ENCODE assay signal across 12 cellular contexts in genomic region chr5:139446956-139447779, GRCh38. TPM values are rescaled to one million over a fixed set of nuclear protein-coding genes. Genes with fewer than 3 reads are reported as not detected.
DNase-seq lines count a peak whose midpoint lies in the region; ATAC-seq and TF ChIP-seq lines count a peak whose summit lies in the region.
"Had no signal": no experiment of that assay in that cellular context is flagged by ENCODE, and none has a peak within 500 bp of the region (broad histone marks: within the 10 kb centered on the region; RNA-seq: fewer than 3 reads in every experiment).

No MANE protein-coding gene starts in this region.

- H3K9ac ChIP-seq in mammary epithelial cell (ENCODE audit: insufficient read depth, low read length), result no peak overlapping the region

- CTCF ChIA-PET in mammary epithelial cell (lab: Charles Lee; ENCODE audit: low non-redundant PET), result interaction anchor here (0.6 kb wide), 1 partner anchor 526 kb away, joined by 3 read pairs; no protein-coding TSS in a partner anchor

- peak overlapping the region; percentile 78 for H3K27ac ChIP-seq in mammary epithelial cell (ENCODE audit: insufficient read depth, low read depth, low read length)
- no peak overlapping the region for H3K27ac ChIP-seq in breast epithelium
- H3K27ac ChIP-seq in body of pancreas, result no peak overlapping the region

- H3K9me3 Mint-ChIP-seq in activated T-helper 17 cell treated with anti-CD3 and anti-CD28 coated beads, Interleukin-2, amount 50 U/mL, for 72 hours, result no peaks in the 10 kb centered on the region

- H2AFZ ChIP-seq in mammary epithelial cell (ENCODE audit: low read depth, low read length), result peak overlapping the region; percentile 45

- no peak for TF ChIP-seq POLR2A in breast epithelium (IDR thresholded peaks at IDR 0.05)
- no peak for TF ChIP-seq POLR2A in body of pancreas (IDR thresholded peaks at IDR 0.05)

- TF ChIP-seq CTCF in mammary epithelial cell (conservative IDR thresholded peaks at IDR 0.05 in 1 of 2, IDR thresholded peaks at IDR 0.05 in 1 of 2; ENCODE audit: extremely low read depth in 1 of 2, insufficient read depth in 1 of 2, low read depth in 1 of 2, low read length in 2 of 2), result no peak
- no peak for TF ChIP-seq CTCF in breast epithelium (IDR thresholded peaks at IDR 0.05)
- no peak for TF ChIP-seq CTCF in body of pancreas (IDR thresholded peaks at IDR 0.05)

- H3K4me2 ChIP-seq in mammary epithelial cell (ENCODE audit: insufficient read depth, low read depth, low read length), result peak overlapping the region; percentile 31

- no peaks in the 10 kb centered on the region for H3K36me3 ChIP-seq in mammary epithelial cell (ENCODE audit: insufficient read depth, low read length)
- H3K36me3 ChIP-seq in breast epithelium, result no peaks in the 10 kb centered on the region
- no peaks in the 10 kb centered on the region for H3K36me3 ChIP-seq in body of pancreas (replicated peaks in 1 of 2; ENCODE audit: insufficient read depth in 1 of 2, low read depth in 2 of 2)

- peak overlapping the region; percentile 79 for H3K4me3 Mint-ChIP-seq in activated T-helper 17 cell treated with anti-CD3 and anti-CD28 coated beads, Interleukin-2, amount 50 U/mL, for 72 hours

- 89% methylated on average over 5 of the region's 5 CpGs for WGBS in mammary epithelial cell (ENCODE audit: low coverage, missing lambda C conversion rate)
- WGBS in body of pancreas, 2 donors, result 75 to 86% methylated on average over 5 of the region's 5 CpGs

- H3K27ac Mint-ChIP-seq in activated T-helper 17 cell treated with anti-CD3 and anti-CD28 coated beads, Interleukin-2, amount 50 U/mL, for 72 hours, result peak overlapping the region; percentile 98

- H3K4me1 ChIP-seq in mammary epithelial cell (ENCODE audit: insufficient read depth, low read length) (peaks cover 41% of the 10 kb centered on the region), breast epithelium (no peaks in the 10 kb centered on the region), body of pancreas (no peaks in the 10 kb centered on the region)

- dilution Hi-C loops in mammary epithelial cell (cut with HindIII; ENCODE audit: low sequenced_read_pairs), result no loop called here

- H3K4me1 Mint-ChIP-seq in activated T-helper 17 cell treated with anti-CD3 and anti-CD28 coated beads, Interleukin-2, amount 50 U/mL, for 72 hours, result peaks cover 30% of the 10 kb centered on the region

- peak; percentile 75 for ATAC-seq in HG02798 (IDR thresholded peaks at IDR 0.05; ENCODE audit: poor library complexity, unreplicated experiment)
- ATAC-seq in activated T-helper 17 cell treated with anti-CD3 and anti-CD28 coated beads, Interleukin-2, amount 50 U/mL, for 72 hours (replicated peaks), result peak; percentile 80
- ATAC-seq in stimulated activated naive CD8-positive, alpha-beta T cell treated with anti-CD3 and anti-CD28 coated beads, Interleukin-15, Interleukin-2, amounts not matched to agents 100 U/mL and 50 U/mL, for 24 hours, result peak; percentile 81
- no peak for ATAC-seq in GM21526 (IDR thresholded peaks at IDR 0.05; ENCODE audit: low FRiP score, unreplicated experiment)
- ATAC-seq in body of pancreas, result no peak
- ATAC-seq: Right ventricle myocardium inferior had no signal

- in situ Hi-C loops in mammary epithelial cell (cut with MboI; ENCODE audit: low sequenced_read_pairs in 2 of 2), result no loop called here

- H3K36me3 Mint-ChIP-seq in activated T-helper 17 cell treated with anti-CD3 and anti-CD28 coated beads, Interleukin-2, amount 50 U/mL, for 72 hours (ENCODE audit: low read depth), result peaks cover 13% of the 10 kb centered on the region

- intact Hi-C loops in mammary epithelial cell (cut with micrococcal nuclease), result no loop called here
- intact Hi-C loops in breast epithelium (cut with DNase I; ENCODE audit: low total_unique reads), result no loop called here
- intact Hi-C loops in body of pancreas (cut with DNase I), result no loop called here

- H3K27me3 ChIP-seq in mammary epithelial cell (ENCODE audit: insufficient read depth, low read length), result no peaks in the 10 kb centered on the region
- H3K27me3 ChIP-seq in breast epithelium, result no peaks in the 10 kb centered on the region
- H3K27me3 ChIP-seq in body of pancreas, result no peaks in the 10 kb centered on the region

- no peak overlapping the region for H3K4me3 ChIP-seq in mammary epithelial cell (replicated peaks in 1 of 3; ENCODE audit: insufficient read depth in 1 of 3, low read depth in 2 of 3, low read length in 3 of 3)
- H3K4me3 ChIP-seq in breast epithelium, result no peak overlapping the region
- no peak overlapping the region for H3K4me3 ChIP-seq in body of pancreas

- H3K9me3 ChIP-seq in mammary epithelial cell (replicated peaks; ENCODE audit: insufficient read depth, low read length) (no peaks in the 10 kb centered on the region), breast epithelium (no peaks in the 10 kb centered on the region), body of pancreas (no peaks in the 10 kb centered on the region)

- peak; percentile 40 for DNase-seq in mammary epithelial cell
- no peak for DNase-seq in breast epithelium (ENCODE audit: low spot score in 2 of 2)
- peak; percentile 40 for DNase-seq in stimulated activated naive CD8-positive, alpha-beta T cell treated with anti-CD3 and anti-CD28 coated beads, Interleukin-15, Interleukin-2, amounts not matched to agents 100 U/mL and 50 U/mL, for 24 hours
- no peak for DNase-seq in NCI-H1092 treated with DMSO at 0.1 percent for 48 hours (lab: John Stamatoyannopoulos, UW)
- no peak for DNase-seq in body of pancreas
- DNase-seq: activated effector memory CD4-positive, alpha-beta T cell treated with anti-CD3 and anti-CD28 coated beads, Interleukin-2, amount 50 U/mL, for 16 hours; C1 segment of cervical spinal cord had no signal

- H3K27me3 Mint-ChIP-seq in activated T-helper 17 cell treated with anti-CD3 and anti-CD28 coated beads, Interleukin-2, amount 50 U/mL, for 72 hours, result no peaks in the 10 kb centered on the region

- no peaks in the 10 kb centered on the region for H4K20me1 ChIP-seq in mammary epithelial cell (ENCODE audit: insufficient read depth, low read length)

- BruUV-seq in mammary epithelial cell (replicated peaks; lab: Mats Ljungman, UMichigan), result no TSS peak

- no peaks in the 10 kb centered on the region for H3K79me2 ChIP-seq in mammary epithelial cell (ENCODE audit: insufficient read depth, low read length)

RNA-seq across cellular contexts. Expression of gene DNAJC18, which starts 7.8 kb away (rescaled TPM):
- total RNA-seq in mammary epithelial cell (10 to 100 TPM in 1 of 2 donors, 1 to 10 TPM in 1; 6.7 to 12.9 TPM), breast epithelium (1 to 10 TPM; 5.4 to 9.5 (median 7.6) TPM), body of pancreas (1 to 10 TPM; 1.6 to 3.0 TPM)
- polyA plus RNA-seq in mammary epithelial cell, result 3.3 TPM
- 6.6 TPM for polyA minus RNA-seq in mammary epithelial cell
- total RNA-seq in activated T-helper 17 cell treated with anti-CD3 and anti-CD28 coated beads, Interleukin-2, amount 50 U/mL, for 72 hours, result 10 to 100 TPM; 23.4 to 41.5 TPM

RNA-seq across cellular contexts. Expression of gene ECSCR, which starts 15.4 kb away (rescaled TPM):
- total RNA-seq in mammary epithelial cell, result not detected
- not detected for polyA plus RNA-seq in mammary epithelial cell
- polyA minus RNA-seq in mammary epithelial cell, result not detected
- total RNA-seq in breast epithelium, result 10 to 100 TPM in 2 of 3 donors, 1 to 10 TPM in 1; 6.6 to 39.3 (median 17.4) TPM
- total RNA-seq in activated T-helper 17 cell treated with anti-CD3 and anti-CD28 coated beads, Interleukin-2, amount 50 U/mL, for 72 hours, result 1 to 10 TPM; 3.3 to 4.1 TPM
- 1 to 10 TPM; 2.6 to 6.2 TPM for total RNA-seq in body of pancreas

RNA-seq across cellular contexts. Expression of gene SMIM33, which starts 23.6 kb away (rescaled TPM):
- total RNA-seq in mammary epithelial cell, result not detected
- polyA plus RNA-seq in mammary epithelial cell, result not detected
- not detected for polyA minus RNA-seq in mammary epithelial cell
- total RNA-seq in breast epithelium, result not detected
- under 1 TPM; 0.54 to 0.90 TPM for total RNA-seq in activated T-helper 17 cell treated with anti-CD3 and anti-CD28 coated beads, Interleukin-2, amount 50 U/mL, for 72 hours
- total RNA-seq in body of pancreas, result not detected
- total RNA-seq: M059J, Right ventricle myocardium inferior had no signal

RNA-seq across cellular contexts. Expression of gene STING1, which starts 35.4 kb away (rescaled TPM):
- 10 to 100 TPM; 10.7 to 36.6 TPM for total RNA-seq in mammary epithelial cell
- 35.3 TPM for polyA plus RNA-seq in mammary epithelial cell
- 22.4 TPM for polyA minus RNA-seq in mammary epithelial cell
- 10 to 100 TPM; 22.0 to 47.9 (median 39.0) TPM for total RNA-seq in breast epithelium
- total RNA-seq in activated T-helper 17 cell treated with anti-CD3 and anti-CD28 coated beads, Interleukin-2, amount 50 U/mL, for 72 hours, result 100 to 1,000 TPM; 360 to 423 TPM
- 10 to 100 TPM in 1 of 2 donors, 1 to 10 TPM in 1; 6.7 to 24.4 TPM for total RNA-seq in body of pancreas

RNA-seq across cellular contexts. Expression of gene SPATA24, which starts 43.3 kb away (rescaled TPM):
- 1 to 10 TPM; 3.2 to 5.4 TPM for total RNA-seq in mammary epithelial cell
- polyA plus RNA-seq in mammary epithelial cell, result 4.1 TPM
- polyA minus RNA-seq in mammary epithelial cell, result not detected
- 1 to 10 TPM in 2 of 3 donors, under 1 TPM in 1; 0.98 to 2.4 (median 2.2) TPM for total RNA-seq in breast epithelium
- 1 to 10 TPM; 5.6 to 9.2 TPM for total RNA-seq in activated T-helper 17 cell treated with anti-CD3 and anti-CD28 coated beads, Interleukin-2, amount 50 U/mL, for 72 hours
- total RNA-seq in body of pancreas, result 10 to 100 TPM in 1 of 2 donors, not detected in 1; 18.9 TPM

Comparison
In these comparisons a context has a peak if more than half of its experiments do, and no peak if none do; other contexts are left out.
1. DNase-seq: peak in mammary epithelial cell (single experiment) and stimulated activated naive CD8-positive, alpha-beta T cell treated with anti-CD3 and anti-CD28 coated beads, Interleukin-15, Interleukin-2, amounts not matched to agents 100 U/mL and 50 U/mL, for 24 hours (single experiment); none in breast epithelium (0 of 2), NCI-H1092 treated with DMSO at 0.1 percent for 48 hours (single experiment) and body of pancreas (0 of 4).
2. ATAC-seq: peak in HG02798 (single experiment), activated T-helper 17 cell treated with anti-CD3 and anti-CD28 coated beads, Interleukin-2, amount 50 U/mL, for 72 hours (single experiment) and stimulated activated naive CD8-positive, alpha-beta T cell treated with anti-CD3 and anti-CD28 coated beads, Interleukin-15, Interleukin-2, amounts not matched to agents 100 U/mL and 50 U/mL, for 24 hours (single experiment); none in GM21526 (single experiment) and body of pancreas (single experiment).